In the genomic region with DNA sequence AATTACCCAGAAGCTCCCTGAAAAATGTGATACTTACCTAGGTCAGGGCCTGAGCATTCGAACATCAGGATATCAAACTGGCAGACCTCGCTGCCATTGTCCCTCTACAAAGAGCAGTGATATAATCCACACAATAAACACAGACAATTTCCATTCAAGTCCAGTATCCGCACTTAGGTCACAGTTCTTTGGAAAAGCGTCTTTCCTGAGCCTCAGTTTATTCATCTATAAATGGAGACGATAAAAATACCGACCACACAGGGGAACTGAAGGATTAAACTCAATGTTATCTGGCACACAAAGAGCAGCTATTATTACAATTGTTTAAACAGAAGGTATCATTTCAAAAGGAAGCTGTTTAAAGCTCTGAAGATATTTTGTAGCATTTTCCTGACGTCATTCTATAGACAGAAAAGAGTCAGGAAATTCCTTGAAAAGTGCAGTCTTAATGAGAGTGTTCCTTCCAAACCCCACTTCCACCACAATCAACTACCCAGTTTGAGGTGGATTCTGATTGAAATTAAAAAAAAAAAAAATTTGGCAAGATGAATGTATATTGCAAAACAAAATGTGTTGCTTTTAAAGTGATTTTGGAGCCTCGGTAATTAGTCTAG, we compare ENCODE assay signal across 15 cellular contexts.
"Had no signal": no experiment of that assay in that cellular context is flagged by ENCODE, and none has a peak within 500 bp of the region (broad histone marks: within the 10 kb centered on the region; RNA-seq: fewer than 3 reads in every experiment).

No MANE protein-coding gene starts in this region.

- DNase-seq: cortex of kidney; effector memory CD4-positive, alpha-beta T cell; hippocampal formation; kidney glomerular epithelial cell; mesenchymal stem cell; midbrain; psoas muscle; retina; small intestine; stimulated activated CD4-positive, alpha-beta T cell treated with anti-CD3 and anti-CD28 coated beads, Interleukin-12 subunit alpha, Interleukin-12 subunit beta, amount 100 ng/mL, for 4 hours; stimulated activated naive CD4-positive, alpha-beta T cell; stomach; trophoblast cell had no signal

- ATAC-seq: esophagus mucosa had no signal

- H3K4me1 ChIP-seq: psoas muscle had no signal

- H3K27ac ChIP-seq: psoas muscle had no signal

- H3K4me3 ChIP-seq: lung, psoas muscle, stomach had no signal

- H3K9me3 ChIP-seq: psoas muscle, stomach had no signal

- H3K36me3 ChIP-seq: stomach had no signal
